Comparison of ENCODE assay signal across 30 cellular contexts in genomic region chr1:243715285-243715684, GRCh38.
DNase-seq lines count a peak whose midpoint lies in the region; ATAC-seq and TF ChIP-seq lines count a peak whose summit lies in the region.
"Had no signal": no experiment of that assay in that cellular context is flagged by ENCODE, and none has a peak within 500 bp of the region (broad histone marks: within the 10 kb centered on the region; RNA-seq: fewer than 3 reads in every experiment).

No MANE protein-coding gene starts in this region.

- no TSS peak for BruUV-seq in mammary epithelial cell (replicated peaks; lab: Mats Ljungman, UMichigan)

- no peak for TF ChIP-seq CTCF in neural progenitor cell (IDR thresholded peaks at IDR 0.05)
- no peak for TF ChIP-seq CTCF in esophagus squamous epithelium (IDR thresholded peaks at IDR 0.05)
- TF ChIP-seq CTCF in mammary epithelial cell (conservative IDR thresholded peaks at IDR 0.05 in 1 of 2, IDR thresholded peaks at IDR 0.05 in 1 of 2; ENCODE audit: extremely low read depth in 1 of 2, insufficient read depth in 1 of 2, low read depth in 1 of 2, low read length in 2 of 2), result no peak

- DNase-seq in NCI-H1694 treated with DMSO at 0.1 percent for 48 hours (lab: John Stamatoyannopoulos, UW) (peak; percentile 100), NCI-H1694 (lab: John Stamatoyannopoulos, UW) (no peak), LHCN-M2 (ENCODE audit: low read depth) (peak; percentile 43), fibroblast of gingiva (ENCODE audit: low read depth) (peak; percentile 43), neural progenitor cell (ENCODE audit: low spot score) (no peak), esophagus squamous epithelium (lab: John Stamatoyannopoulos, UW) (no peak), mammary epithelial cell (no peak)
- DNase-seq in activated T-cell treated with anti-CD3 and anti-CD28 coated beads, Interleukin-2, amount 50 U/mL, for 72 hours, result no peak
- DNase-seq: 8988T; activated CD8-positive, alpha-beta memory T cell treated with anti-CD3 and anti-CD28 coated beads for 24 hours; activated naive CD4-positive, alpha-beta T cell treated with Interleukin-2 at 50 U/mL for 16 hours; activated T-cell treated with anti-CD3 and anti-CD28 coated beads, Interleukin-2, amount 50 U/mL, for 4 hours; C1 segment of cervical spinal cord; H7; hippocampal formation; KBM-7; lower lobe of right lung; NCI-H1092; NCI-H2029 treated with DMSO at 0.1 percent for 48 hours; NCI-H226; NCI-H748 treated with DMSO at 0.1 percent for 48 hours; PC-3; SHP77 treated with DMSO at 0.1 percent for 48 hours; stimulated activated CD4-positive, alpha-beta T cell treated with anti-CD3 and anti-CD28 coated beads, Interleukin-2, amount 100 ng/mL, for 48 hours; stimulated activated naive B cell treated with anti-CD40 and anti-IgM and Interleukin-4, amounts not matched to agents 10 μg/mL and 1 μg/mL and 100 μg/mL, for 72 hours; T-helper 1 cell; testis had no signal

- 68 to 76% methylated on average over 3 of the region's 3 CpGs for WGBS in esophagus squamous epithelium, 2 donors
- whole genome bisulfite sequencing in mammary epithelial cell (ENCODE audit: low coverage, missing lambda C conversion rate), result 95% methylated on average over 3 of the region's 3 CpGs

- in situ Hi-C loops in mammary epithelial cell (cut with MboI; ENCODE audit: low sequenced_read_pairs in 2 of 2), result loop anchor here in 1 of 2 donors (25.0 kb wide), 1 partner anchor 547 kb away; no protein-coding TSS in a partner anchor

- peaks cover 50% of the 10 kb centered on the region for H3K4me1 Mint-ChIP-seq in neural progenitor cell
- H3K4me1 Mint-ChIP-seq in activated T-cell treated with anti-CD3 and anti-CD28 coated beads, Interleukin-2, amount 50 U/mL, for 72 hours (ENCODE audit: low read depth), result peaks cover 31% of the 10 kb centered on the region

- H3K36me3 ChIP-seq in neural progenitor cell (no peaks in the 10 kb centered on the region), esophagus squamous epithelium (no peaks in the 10 kb centered on the region), mammary epithelial cell (ENCODE audit: insufficient read depth, low read length) (no peaks in the 10 kb centered on the region)
- H3K36me3 ChIP-seq: cardiac muscle cell, lower lobe of right lung, neutrophil had no signal

- H3K79me2 ChIP-seq in neural progenitor cell (ENCODE audit: low read depth), result peaks cover 4% of the 10 kb centered on the region
- no peaks in the 10 kb centered on the region for H3K79me2 ChIP-seq in mammary epithelial cell (ENCODE audit: insufficient read depth, low read length)

- H3K36me3 Mint-ChIP-seq in neural progenitor cell, result peaks cover 11% of the 10 kb centered on the region
- H3K36me3 Mint-ChIP-seq in activated T-cell treated with anti-CD3 and anti-CD28 coated beads, Interleukin-2, amount 50 U/mL, for 72 hours (ENCODE audit: insufficient read depth in 2 of 2), result no peaks in the 10 kb centered on the region

- H3K9me3 ChIP-seq in neural progenitor cell (ENCODE audit: low read depth) (no peaks in the 10 kb centered on the region), esophagus squamous epithelium (no peaks in the 10 kb centered on the region), mammary epithelial cell (replicated peaks; ENCODE audit: insufficient read depth, low read length) (no peaks in the 10 kb centered on the region)
- H3K9me3 ChIP-seq: lower lobe of right lung, neutrophil, testis had no signal

- ATAC-seq in activated T-cell treated with anti-CD3 and anti-CD28 coated beads, Interleukin-2, amount 50 U/mL, for 72 hours (replicated peaks in 1 of 2), result no peak
- ATAC-seq: activated T-cell treated with anti-CD3 and anti-CD28 coated beads, Interleukin-2, amount 50 U/mL, for 4 hours; lower lobe of right lung; PC-3; stimulated activated naive B cell treated with anti-CD40 and anti-IgM and Interleukin-4, amounts not matched to agents 10 μg/mL and 1 μg/mL and 100 μg/mL, for 72 hours had no signal

- no peaks in the 10 kb centered on the region for H3K27me3 ChIP-seq in neural progenitor cell
- no peaks in the 10 kb centered on the region for H3K27me3 ChIP-seq in esophagus squamous epithelium
- H3K27me3 ChIP-seq in mammary epithelial cell (ENCODE audit: insufficient read depth, low read length), result no peaks in the 10 kb centered on the region
- H3K27me3 ChIP-seq: cardiac muscle cell, neutrophil, testis had no signal

- H3K4me3 ChIP-seq in neural progenitor cell (no peak overlapping the region), esophagus squamous epithelium (no peak overlapping the region), mammary epithelial cell (replicated peaks in 1 of 3; ENCODE audit: insufficient read depth in 1 of 3, low read depth in 2 of 3, low read length in 3 of 3) (no peak overlapping the region)
- H3K4me3 ChIP-seq: cardiac muscle cell, lower lobe of right lung, testis had no signal

- TF ChIP-seq POLR2A in esophagus squamous epithelium (IDR thresholded peaks at IDR 0.05), result no peak

- no peak overlapping the region for H2AFZ ChIP-seq in neural progenitor cell (replicated peaks)
- no peak overlapping the region for H2AFZ ChIP-seq in mammary epithelial cell (ENCODE audit: low read depth, low read length)

- no peaks in the 10 kb centered on the region for H4K20me1 ChIP-seq in neural progenitor cell (ENCODE audit: low read depth)
- no peaks in the 10 kb centered on the region for H4K20me1 ChIP-seq in mammary epithelial cell (ENCODE audit: insufficient read depth, low read length)

- no peak overlapping the region for H3K4me3 Mint-ChIP-seq in neural progenitor cell
- no peak overlapping the region for H3K4me3 Mint-ChIP-seq in activated T-cell treated with anti-CD3 and anti-CD28 coated beads, Interleukin-2, amount 50 U/mL, for 72 hours
- H3K4me3 Mint-ChIP-seq: activated T-cell treated with anti-CD3 and anti-CD28 coated beads, Interleukin-2, amount 50 U/mL, for 4 hours; dendritic cell treated with granulocyte-macrophage colony-stimulating factor and Interleukin-4, amounts not matched to agents 40 ng/mL and 50 ng/mL, for 4 days; stimulated activated naive B cell treated with anti-CD40 and anti-IgM and Interleukin-4, amounts not matched to agents 10 μg/mL and 1 μg/mL and 100 μg/mL, for 72 hours had no signal

- H3K9me3 Mint-ChIP-seq in neural progenitor cell, result peaks cover 3% of the 10 kb centered on the region
- H3K9me3 Mint-ChIP-seq in activated T-cell treated with anti-CD3 and anti-CD28 coated beads, Interleukin-2, amount 50 U/mL, for 72 hours, result no peaks in the 10 kb centered on the region
- H3K9me3 Mint-ChIP-seq: activated T-cell treated with anti-CD3 and anti-CD28 coated beads, Interleukin-2, amount 50 U/mL, for 4 hours; dendritic cell treated with granulocyte-macrophage colony-stimulating factor and Interleukin-4, amounts not matched to agents 40 ng/mL and 50 ng/mL, for 4 days; stimulated activated naive B cell treated with anti-CD40 and anti-IgM and Interleukin-4, amounts not matched to agents 10 μg/mL and 1 μg/mL and 100 μg/mL, for 72 hours had no signal

- H3K4me2 ChIP-seq in neural progenitor cell (no peak overlapping the region), mammary epithelial cell (ENCODE audit: insufficient read depth, low read depth, low read length) (no peak overlapping the region)

- dilution Hi-C loops in mammary epithelial cell (cut with HindIII; ENCODE audit: low sequenced_read_pairs), result no loop called here

- CTCF ChIA-PET in mammary epithelial cell (lab: Charles Lee; ENCODE audit: low non-redundant PET), result no interaction called here

- H3K27ac ChIP-seq in neural progenitor cell (no peak overlapping the region), esophagus squamous epithelium (no peak overlapping the region), mammary epithelial cell (ENCODE audit: insufficient read depth, low read depth, low read length) (no peak overlapping the region)
- H3K27ac ChIP-seq: cardiac muscle cell, lower lobe of right lung, neutrophil, testis had no signal

- H3K27ac Mint-ChIP-seq in neural progenitor cell, result peak overlapping the region; percentile 57
- no peak overlapping the region for H3K27ac Mint-ChIP-seq in activated T-cell treated with anti-CD3 and anti-CD28 coated beads, Interleukin-2, amount 50 U/mL, for 72 hours
- H3K27ac Mint-ChIP-seq: dendritic cell treated with granulocyte-macrophage colony-stimulating factor and Interleukin-4, amounts not matched to agents 40 ng/mL and 50 ng/mL, for 4 days; stimulated activated naive B cell treated with anti-CD40 and anti-IgM and Interleukin-4, amounts not matched to agents 10 μg/mL and 1 μg/mL and 100 μg/mL, for 72 hours had no signal

- H3K9ac ChIP-seq in neural progenitor cell (no peak overlapping the region), mammary epithelial cell (ENCODE audit: insufficient read depth, low read length) (no peak overlapping the region)

- no peaks in the 10 kb centered on the region for H3F3A ChIP-seq in neural progenitor cell (ENCODE audit: low read depth)

- H3K4me1 ChIP-seq in neural progenitor cell (peaks cover 19% of the 10 kb centered on the region), esophagus squamous epithelium (peaks cover 0 to 15% (median 2%) of the 10 kb centered on the region in 3 donors), mammary epithelial cell (ENCODE audit: insufficient read depth, low read length) (peaks cover 13% of the 10 kb centered on the region)

- intact Hi-C loops in esophagus squamous epithelium (cut with DNase I), result no loop called here
- intact Hi-C loops in mammary epithelial cell (cut with micrococcal nuclease), result no loop called here

- no peaks in the 10 kb centered on the region for H3K27me3 Mint-ChIP-seq in neural progenitor cell (ENCODE audit: insufficient read depth, low read depth)
- no peaks in the 10 kb centered on the region for H3K27me3 Mint-ChIP-seq in activated T-cell treated with anti-CD3 and anti-CD28 coated beads, Interleukin-2, amount 50 U/mL, for 72 hours (ENCODE audit: low read depth)
- H3K27me3 Mint-ChIP-seq: dendritic cell treated with granulocyte-macrophage colony-stimulating factor and Interleukin-4, amounts not matched to agents 40 ng/mL and 50 ng/mL, for 4 days; stimulated activated naive B cell treated with anti-CD40 and anti-IgM and Interleukin-4, amounts not matched to agents 10 μg/mL and 1 μg/mL and 100 μg/mL, for 72 hours had no signal

Comparison
In these comparisons a context has a peak if more than half of its experiments do, and no peak if none do; other contexts are left out.
1. DNase-seq: peak in NCI-H1694 treated with DMSO at 0.1 percent for 48 hours (single experiment), LHCN-M2 (single experiment) and fibroblast of gingiva (single experiment); none in NCI-H1694 (single experiment), neural progenitor cell (single experiment), activated T-cell treated with anti-CD3 and anti-CD28 coated beads, Interleukin-2, amount 50 U/mL, for 72 hours (0 of 2), esophagus squamous epithelium (single experiment) and mammary epithelial cell (single experiment).